8 cellular contexts compared by ENCODE assay signal in genomic region chr5:150672237-150672883, GRCh38. TPM values are rescaled to one million over a fixed set of nuclear protein-coding genes. Genes with fewer than 3 reads are reported as not detected.
DNase-seq lines count a peak whose midpoint lies in the region; ATAC-seq and TF ChIP-seq lines count a peak whose summit lies in the region.

No MANE protein-coding gene starts in this region.

- DNase-seq in BJ (ENCODE audit: low read depth) (no peak), fibroblast of villous mesenchyme (ENCODE audit: low read depth) (no peak), neuronal stem cell (ENCODE audit: low spot score) (no peak), NCI-H1048 (lab: John Stamatoyannopoulos, UW) (no peak)
- peak; percentile 24 for DNase-seq in activated CD8-positive, alpha-beta memory T cell treated with anti-CD3 and anti-CD28 coated beads, Interleukin-2, amount 50 U/mL, for 4 hours

- H2BK120ac ChIP-seq in neuronal stem cell (ENCODE audit: low read depth, low read length) = no peak overlapping the region

- CTCF ChIA-PET in BJ (lab: Yijun Ruan, JAX) = interaction anchor here (1.1 to 1.7 kb wide), 2 partner anchors 28 to 112 kb away, joined by 3 to 4 read pairs; partner anchors contain the start of gene RBM22

- H2BK15ac ChIP-seq in neuronal stem cell (ENCODE audit: low read length) = peak overlapping the region; percentile 33

- peak overlapping the region; percentile 30 for H3K9ac ChIP-seq in neuronal stem cell (ENCODE audit: low read depth, low read length, poor library complexity)

- H4K91ac ChIP-seq in neuronal stem cell (ENCODE audit: low read depth, low read length, poor library complexity) = no peak overlapping the region

- peak overlapping the region; percentile 15 for H3K4ac ChIP-seq in neuronal stem cell (ENCODE audit: low read length)

- no peak overlapping the region for H4K8ac ChIP-seq in neuronal stem cell (ENCODE audit: low read depth, low read length)

- H3K14ac ChIP-seq in neuronal stem cell (ENCODE audit: low read length) = no peak overlapping the region

- H3K36me3 ChIP-seq in BJ (ENCODE audit: control insufficient read depth, insufficient read depth, low read length) (no peaks in the 10 kb centered on the region), neuronal stem cell (replicated peaks in 1 of 2; ENCODE audit: control insufficient read depth in 2 of 2, insufficient read depth in 2 of 2, low read length in 2 of 2) (no peaks in the 10 kb centered on the region)

- no CpG with 5 or more reads among the region's 38 CpGs for WGBS in neuronal stem cell (ENCODE audit: extremely low coverage in 2 of 2, insufficient read length in 2 of 2, insufficient replicate concordance in 1 of 2), 2 donors

- no peak overlapping the region for H2BK12ac ChIP-seq in neuronal stem cell (ENCODE audit: low read length)

- POLR2A ChIA-PET in BJ (lab: Charles Lee) = no interaction called here

- ATAC-seq in HG03066 (IDR thresholded peaks at IDR 0.05; ENCODE audit: low read depth, unreplicated experiment) = peak; percentile 52
- no peak for ATAC-seq in HG02610 (IDR thresholded peaks at IDR 0.05; ENCODE audit: unreplicated experiment)
- ATAC-seq in GM18867 (IDR thresholded peaks at IDR 0.05; ENCODE audit: unreplicated experiment) = no peak

- H2AK5ac ChIP-seq in neuronal stem cell (ENCODE audit: low read depth, low read length) = no peak overlapping the region

- H3K4me3 ChIP-seq in BJ (ENCODE audit: low read depth, low read length) (peak overlapping the region; percentile 41), fibroblast of villous mesenchyme (ENCODE audit: low read depth, low read length) (peak overlapping the region; percentile 66), neuronal stem cell (ENCODE audit: low read length in 2 of 2) (peak overlapping the region; percentile 61 to 76)

- peak overlapping the region; percentile 93 for H2AFZ ChIP-seq in neuronal stem cell (ENCODE audit: low read length)

- H2BK5ac ChIP-seq in neuronal stem cell (ENCODE audit: low read length) = no peak overlapping the region

- no peak overlapping the region for H3K27ac ChIP-seq in neuronal stem cell (replicated peaks; ENCODE audit: low read length)

- H3K79me1 ChIP-seq in neuronal stem cell (ENCODE audit: low read depth, low read length) = no peaks in the 10 kb centered on the region

- H3K27me3 ChIP-seq in BJ (ENCODE audit: control insufficient read depth, insufficient read depth, low read length) (peaks cover 2% of the 10 kb centered on the region), neuronal stem cell (ENCODE audit: control insufficient read depth in 3 of 3, insufficient read depth in 3 of 3, low read depth in 1 of 3, low read length in 3 of 3) (peaks cover 6 to 41% (median 32%) of the 10 kb centered on the region in 3 experiments)

- H3K4me2 ChIP-seq in neuronal stem cell (ENCODE audit: insufficient read depth, low read length, poor library complexity, severe bottlenecking) = peak overlapping the region; percentile 93

- peaks cover 2 to 3% of the 10 kb centered on the region in 2 donors for H3K4me1 ChIP-seq in neuronal stem cell (ENCODE audit: control insufficient read depth in 2 of 2, insufficient read depth in 1 of 2, low read depth in 1 of 2, low read length in 2 of 2)

- H3K9me3 ChIP-seq in neuronal stem cell (replicated peaks in 1 of 2; ENCODE audit: control insufficient read depth in 2 of 2, insufficient read depth in 1 of 2, low read depth in 1 of 2, low read length in 2 of 2) = peaks cover 4 to 20% of the 10 kb centered on the region in 2 donors

- peak overlapping the region; percentile 69 for H3K23ac ChIP-seq in neuronal stem cell (ENCODE audit: low read depth, low read length, poor library complexity)

- TF ChIP-seq CTCF in BJ (IDR thresholded peaks at IDR 0.05; ENCODE audit: insufficient read depth, low read depth, low read length) (no peak), fibroblast of villous mesenchyme (IDR thresholded peaks at IDR 0.05; ENCODE audit: insufficient read depth, low read depth, low read length) (no peak)

- peak overlapping the region; percentile 87 for H3K18ac ChIP-seq in neuronal stem cell (ENCODE audit: low read length)

RNA-seq across cellular contexts. Expression of gene MYOZ3, which starts 11.3 kb away (rescaled TPM):
- polyA plus RNA-seq in BJ (2011; rRNA removed) = 0.04 and 0.13 TPM in 2 replicates
- not detected in 2 replicates for polyA minus RNA-seq in BJ (2011; rRNA and poly(A)+ RNA removed)
- under 0.01 TPM in 2 replicates for total RNA-seq in fibroblast of villous mesenchyme
- polyA plus RNA-seq in neuronal stem cell (2013, experiment 1 of 2) = 0.57 TPM
- 0.47 TPM for polyA plus RNA-seq in neuronal stem cell (2013, experiment 2 of 2)

RNA-seq across cellular contexts. Expression of gene RBM22, which starts 28.5 kb away (rescaled TPM):
- 31.4 and 45.2 TPM in 2 replicates for polyA plus RNA-seq in BJ (2011; rRNA removed)
- polyA minus RNA-seq in BJ (2011; rRNA and poly(A)+ RNA removed) = 12.7 and 21.5 TPM in 2 replicates
- 18.7 and 29.8 TPM in 2 replicates for total RNA-seq in fibroblast of villous mesenchyme
- 47.8 TPM for polyA plus RNA-seq in neuronal stem cell (2013, experiment 1 of 2)
- 48.0 TPM for polyA plus RNA-seq in neuronal stem cell (2013, experiment 2 of 2)

RNA-seq across cellular contexts. Expression of gene SYNPO, which starts 31.9 kb away (rescaled TPM):
- 4.8 and 8.4 TPM in 2 replicates for polyA plus RNA-seq in BJ (2011; rRNA removed)
- polyA minus RNA-seq in BJ (2011; rRNA and poly(A)+ RNA removed) = 15.2 and 21.4 TPM in 2 replicates
- total RNA-seq in fibroblast of villous mesenchyme = 7.3 and 10.6 TPM in 2 replicates
- 3.8 TPM for polyA plus RNA-seq in neuronal stem cell (2013, experiment 1 of 2)
- polyA plus RNA-seq in neuronal stem cell (2013, experiment 2 of 2) = 3.2 TPM
